8 cellular contexts compared by ENCODE assay signal in the genomic region with DNA sequence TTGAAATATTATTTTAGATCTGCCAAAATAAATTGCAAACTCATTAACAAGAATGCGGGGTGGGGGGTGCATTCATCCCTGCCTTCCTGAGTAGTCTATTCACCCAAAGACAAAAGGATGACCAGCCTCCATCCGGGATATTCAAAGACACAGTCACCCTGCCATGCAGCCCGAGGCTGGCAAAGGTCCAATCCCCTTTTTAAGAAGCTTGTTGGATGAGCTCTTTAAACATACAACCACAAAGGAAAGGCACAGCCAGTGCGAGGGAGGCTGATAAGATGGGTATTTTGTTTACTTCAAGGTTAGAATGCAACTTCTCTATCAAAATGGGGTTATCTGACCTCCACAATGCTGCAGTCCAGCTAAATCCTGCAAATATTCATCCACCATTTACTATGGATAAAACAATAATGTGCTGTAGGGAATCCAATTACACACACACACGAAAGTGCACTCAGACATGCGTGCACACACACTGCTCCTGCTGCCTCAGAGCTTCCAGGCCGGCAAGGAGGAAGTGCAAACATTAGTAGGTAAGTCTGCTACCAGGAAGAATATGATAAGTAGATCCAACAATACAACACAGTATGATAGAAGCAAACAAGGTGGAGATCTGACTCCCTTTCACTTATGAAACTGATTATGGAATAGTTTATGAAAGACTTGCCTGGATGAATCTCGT.
A peak's percentile ranks its signal among the peaks of the same experiment; 100 is the strongest.
DNase-seq lines count a peak whose midpoint lies in the region.
"Not testable (repeated sequence)": the region's sequence is repeated elsewhere in the genome, so short reads cannot be mapped to it uniquely, and the experiment has no call there.

No MANE protein-coding gene starts in this region.

- not testable (repeated sequence) for H2BK12ac ChIP-seq in neuronal stem cell (ENCODE audit: low read length)

- not testable (repeated sequence) for H3K4me1 ChIP-seq in CD8-positive, alpha-beta memory T cell (ENCODE audit: insufficient read depth, low read length); neuronal stem cell (ENCODE audit: control insufficient read depth in 2 of 2, insufficient read depth in 1 of 2, low read depth in 1 of 2, low read length in 2 of 2)

- not testable (repeated sequence) for H3K9me3 ChIP-seq in CD8-positive, alpha-beta memory T cell (ENCODE audit: low read length); neuronal stem cell (replicated peaks in 1 of 2; ENCODE audit: control insufficient read depth in 2 of 2, insufficient read depth in 1 of 2, low read depth in 1 of 2, low read length in 2 of 2)

- H3K36me3 Mint-ChIP-seq in CD8-positive, alpha-beta memory T cell = not testable (repeated sequence)

- not testable (repeated sequence) for H3K4me3 Mint-ChIP-seq in CD8-positive, alpha-beta memory T cell

- H3K9me3 Mint-ChIP-seq in CD8-positive, alpha-beta memory T cell = not testable (repeated sequence)

- H2BK15ac ChIP-seq in neuronal stem cell (ENCODE audit: low read length) = not testable (repeated sequence)

- not testable (repeated sequence) for H2BK5ac ChIP-seq in neuronal stem cell (ENCODE audit: low read length)

- not testable (repeated sequence) for H4K91ac ChIP-seq in neuronal stem cell (ENCODE audit: low read depth, low read length, poor library complexity)

- not testable (repeated sequence) for H3K27ac Mint-ChIP-seq in CD8-positive, alpha-beta memory T cell

- not testable (repeated sequence) for H3K4ac ChIP-seq in neuronal stem cell (ENCODE audit: low read length)

- H4K8ac ChIP-seq in neuronal stem cell (ENCODE audit: low read depth, low read length) = peak overlapping the region; percentile 1

- DNase-seq in CD8-positive, alpha-beta memory T cell; neuronal stem cell (ENCODE audit: low spot score): not testable (repeated sequence)
- peak; percentile 6 for DNase-seq in DMS53 treated with DMSO at 0.1 percent for 48 hours (lab: John Stamatoyannopoulos, UW; ENCODE audit: unreplicated experiment)
- DNase-seq in M059J (ENCODE audit: low read depth) = peak; percentile 31
- DNase-seq in NCI-H2029 (lab: John Stamatoyannopoulos, UW) = peak; percentile 87
- peak; percentile 76 for DNase-seq in NCI-H345 treated with DMSO at 0.1 percent for 48 hours (lab: John Stamatoyannopoulos, UW; ENCODE audit: unreplicated experiment)
- peak; percentile 42 for DNase-seq in NCI-H82 treated with DMSO at 0.1 percent for 48 hours (lab: John Stamatoyannopoulos, UW; ENCODE audit: unreplicated experiment)
- peak; percentile 77 for DNase-seq in amniotic epithelial cell (ENCODE audit: low read depth)

- H3K18ac ChIP-seq in neuronal stem cell (ENCODE audit: low read length) = not testable (repeated sequence)

- not testable (repeated sequence) for H3K4me3 ChIP-seq in CD8-positive, alpha-beta memory T cell (ENCODE audit: low read length); neuronal stem cell (ENCODE audit: low read length in 2 of 2)

- not testable (repeated sequence) for H2AFZ ChIP-seq in neuronal stem cell (ENCODE audit: low read length)

- POLR2A ChIA-PET in CD8-positive, alpha-beta memory T cell (lab: Charles Lee) = not testable (repeated sequence)

- H3K27ac ChIP-seq in CD8-positive, alpha-beta memory T cell (ENCODE audit: low read depth, low read length) = peak overlapping the region; percentile 1
- H3K27ac ChIP-seq in neuronal stem cell (replicated peaks; ENCODE audit: low read length) = not testable (repeated sequence)

- not testable (repeated sequence) for H2AK5ac ChIP-seq in neuronal stem cell (ENCODE audit: low read depth, low read length)

- H3K9ac ChIP-seq in neuronal stem cell (ENCODE audit: low read depth, low read length, poor library complexity) = not testable (repeated sequence)

- CTCF ChIA-PET in CD8-positive, alpha-beta memory T cell (lab: Charles Lee) = interaction anchor here (2.3 kb wide), 1 partner anchor 11 kb away, joined by 9 read pairs; no protein-coding TSS in a partner anchor

- no CpG with 5 or more reads among the region's 8 CpGs for WGBS in neuronal stem cell (ENCODE audit: extremely low coverage in 2 of 2, insufficient read length in 2 of 2, insufficient replicate concordance in 1 of 2), 2 donors

- not testable (repeated sequence) for H3K14ac ChIP-seq in neuronal stem cell (ENCODE audit: low read length)

- not testable (repeated sequence) for H3K27me3 ChIP-seq in CD8-positive, alpha-beta memory T cell (ENCODE audit: insufficient read depth, low read length, poor library complexity, severe bottlenecking); neuronal stem cell (ENCODE audit: control insufficient read depth in 3 of 3, insufficient read depth in 3 of 3, low read depth in 1 of 3, low read length in 3 of 3)

- H3K36me3 ChIP-seq in CD8-positive, alpha-beta memory T cell (ENCODE audit: insufficient read depth, low read length); neuronal stem cell (replicated peaks in 1 of 2; ENCODE audit: control insufficient read depth in 2 of 2, insufficient read depth in 2 of 2, low read length in 2 of 2): not testable (repeated sequence)

- not testable (repeated sequence) for H3K4me2 ChIP-seq in neuronal stem cell (ENCODE audit: insufficient read depth, low read length, poor library complexity, severe bottlenecking)

- not testable (repeated sequence) for H2BK120ac ChIP-seq in neuronal stem cell (ENCODE audit: low read depth, low read length)

- not testable (repeated sequence) for H3K79me1 ChIP-seq in neuronal stem cell (ENCODE audit: low read depth, low read length)

- peaks cover 11 to 55% of the 10 kb centered on the region in 2 donors for H3K27me3 Mint-ChIP-seq in CD8-positive, alpha-beta memory T cell

- H3K23ac ChIP-seq in neuronal stem cell (ENCODE audit: low read depth, low read length, poor library complexity) = not testable (repeated sequence)

- not testable (repeated sequence) for H3K4me1 Mint-ChIP-seq in CD8-positive, alpha-beta memory T cell
